Comparison of ENCODE assay signal across 10 cellular contexts in the genomic region with DNA sequence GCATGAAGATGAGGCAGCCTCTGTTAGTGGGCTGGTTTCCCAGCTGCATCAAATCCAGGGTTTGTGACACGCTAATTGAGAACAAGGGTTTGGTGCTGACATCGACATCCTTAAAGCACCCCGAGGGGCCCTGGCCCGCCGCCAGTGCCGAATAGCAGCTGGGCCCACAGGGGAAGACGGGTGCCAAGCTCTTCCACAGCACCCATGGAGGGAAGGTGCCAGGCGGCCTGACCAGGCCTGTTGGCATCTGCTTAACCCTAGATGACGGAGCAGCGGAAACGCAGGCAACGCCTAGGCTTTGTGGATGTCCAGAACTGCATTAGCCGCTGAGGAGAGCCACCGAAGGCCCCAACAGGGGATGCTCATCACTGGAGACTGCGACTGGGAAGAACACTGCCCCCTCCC. TPM values are rescaled to one million over a fixed set of nuclear protein-coding genes. Genes with fewer than 3 reads are reported as not detected.
DNase-seq lines count a peak whose midpoint lies in the region; ATAC-seq and TF ChIP-seq lines count a peak whose summit lies in the region.
"Had no signal": no experiment of that assay in that cellular context is flagged by ENCODE, and none has a peak within 500 bp of the region (broad histone marks: within the 10 kb centered on the region; RNA-seq: fewer than 3 reads in every experiment).

No MANE protein-coding gene starts in this region.

- H3K27ac Mint-ChIP-seq in activated CD4-positive, alpha-beta T cell treated with anti-CD3 and anti-CD28 coated beads, Interleukin-2, amount 10 ng/mL, durations not matched to agents 24 days and 14 days, result peak overlapping the region; percentile 87
- peak overlapping the region; percentile 92 for H3K27ac Mint-ChIP-seq in glutamatergic neuron (ENCODE audit: unreplicated experiment)

- H3K4me3 Mint-ChIP-seq in activated CD4-positive, alpha-beta T cell treated with anti-CD3 and anti-CD28 coated beads, Interleukin-2, amount 10 ng/mL, durations not matched to agents 24 days and 14 days, result no peak overlapping the region
- no peak overlapping the region for H3K4me3 Mint-ChIP-seq in glutamatergic neuron (ENCODE audit: unreplicated experiment)

- no peak for TF ChIP-seq CTCF in VCaP (conservative IDR thresholded peaks at IDR 0.05)
- TF ChIP-seq CTCF in glutamatergic neuron (IDR thresholded peaks at IDR 0.05; ENCODE audit: partially characterized antibody, unreplicated experiment), result no peak

- peaks cover 62% of the 10 kb centered on the region for H3K36me3 Mint-ChIP-seq in activated CD4-positive, alpha-beta T cell treated with anti-CD3 and anti-CD28 coated beads, Interleukin-2, amount 10 ng/mL, durations not matched to agents 24 days and 14 days (ENCODE audit: low read depth)
- no peaks in the 10 kb centered on the region for H3K36me3 Mint-ChIP-seq in glutamatergic neuron (ENCODE audit: unreplicated experiment)

- no peaks in the 10 kb centered on the region for H3K9me3 Mint-ChIP-seq in activated CD4-positive, alpha-beta T cell treated with anti-CD3 and anti-CD28 coated beads, Interleukin-2, amount 10 ng/mL, durations not matched to agents 24 days and 14 days
- H3K9me3 Mint-ChIP-seq in glutamatergic neuron (ENCODE audit: unreplicated experiment), result peaks cover 15% of the 10 kb centered on the region

- H3K4me1 Mint-ChIP-seq in activated CD4-positive, alpha-beta T cell treated with anti-CD3 and anti-CD28 coated beads, Interleukin-2, amount 10 ng/mL, durations not matched to agents 24 days and 14 days, result peaks cover 62% of the 10 kb centered on the region
- peaks cover 64% of the 10 kb centered on the region for H3K4me1 Mint-ChIP-seq in glutamatergic neuron (ENCODE audit: low read depth, unreplicated experiment)

- no peak for ATAC-seq in GM19395 (IDR thresholded peaks at IDR 0.05; ENCODE audit: unreplicated experiment)
- ATAC-seq in GM21737 (IDR thresholded peaks at IDR 0.05; ENCODE audit: unreplicated experiment), result no peak
- ATAC-seq: pancreas had no signal

- DNase-seq in activated CD4-positive, alpha-beta T cell treated with anti-CD3 and anti-CD28 coated beads, Interleukin-2, amount 10 ng/mL, durations not matched to agents 24 days and 14 days, result no peak
- DNase-seq in activated CD4-positive, alpha-beta T cell treated with anti-CD3 and anti-CD28 coated beads, Interleukin-2, amount 50 U/mL, for 1 hour, result no peak
- DNase-seq in glutamatergic neuron (no peak), substantia nigra (lab: John Stamatoyannopoulos, UW) (peak in 9 of 49 donors; percentile 10 to 78 (median 21)), OCI-M1 (lab: John Stamatoyannopoulos, UW) (no peak)
- DNase-seq: HCEC 1CT had no signal

- H3K27ac ChIP-seq in VCaP, result peak overlapping the region; percentile 86
- H3K27ac ChIP-seq in substantia nigra (ENCODE audit: low read depth, low read length, poor library complexity, severe bottlenecking), result peak overlapping the region; percentile 49

- intact Hi-C loops in activated CD4-positive, alpha-beta T cell treated with anti-CD3 and anti-CD28 coated beads, Interleukin-2, amount 10 ng/mL, durations not matched to agents 24 days and 14 days (cut with micrococcal nuclease), result loop anchor here (10.0 kb wide), 1 partner anchor 241 kb away; a partner anchor contains a TSS

- no peaks in the 10 kb centered on the region for H3K27me3 Mint-ChIP-seq in activated CD4-positive, alpha-beta T cell treated with anti-CD3 and anti-CD28 coated beads, Interleukin-2, amount 10 ng/mL, durations not matched to agents 24 days and 14 days
- H3K27me3 Mint-ChIP-seq in glutamatergic neuron (ENCODE audit: unreplicated experiment), result peaks cover 10% of the 10 kb centered on the region

RNA-seq across cellular contexts. Expression of a gene that starts 16.0 kb away (rescaled TPM):
- total RNA-seq in activated CD4-positive, alpha-beta T cell treated with anti-CD3 and anti-CD28 coated beads, Interleukin-2, amount 10 ng/mL, durations not matched to agents 24 days and 14 days, result 131 and 137 TPM in 2 replicates
- 48.7 TPM for total RNA-seq in glutamatergic neuron (ENCODE audit: unreplicated experiment)

RNA-seq across cellular contexts. Expression of a gene that starts 51.3 kb away (rescaled TPM):
- total RNA-seq in activated CD4-positive, alpha-beta T cell treated with anti-CD3 and anti-CD28 coated beads, Interleukin-2, amount 10 ng/mL, durations not matched to agents 24 days and 14 days, result not detected in 2 replicates
- total RNA-seq in glutamatergic neuron (ENCODE audit: unreplicated experiment), result 2.7 TPM
